Comparison of ENCODE assay signal across 23 cellular contexts in the genomic region with DNA sequence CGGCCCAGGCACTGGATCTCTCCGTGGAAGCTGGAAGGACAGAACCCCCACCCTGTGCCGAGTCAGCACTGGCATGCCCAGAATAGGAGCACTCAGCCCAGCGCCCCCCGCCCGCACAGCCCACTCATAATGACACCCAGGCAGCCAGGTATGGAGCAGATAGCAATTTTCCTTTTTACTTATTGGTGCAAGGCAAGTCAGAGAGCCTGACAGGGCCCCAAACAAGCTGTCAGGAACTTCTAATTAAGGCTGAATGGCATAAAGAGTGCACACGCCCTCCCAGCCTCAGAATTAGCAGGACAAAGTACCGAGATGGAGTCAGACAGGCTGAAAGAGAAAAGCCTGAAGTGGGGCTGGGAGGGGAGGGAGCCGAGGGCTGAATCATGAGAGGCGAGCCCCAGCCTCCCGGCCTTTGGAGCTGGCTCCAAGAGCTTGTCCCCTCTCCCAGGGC.
DNase-seq lines count a peak whose midpoint lies in the region; FAIRE-seq and TF ChIP-seq lines count a peak whose summit lies in the region.
"Had no signal": no experiment of that assay in that cellular context is flagged by ENCODE, and none has a peak within 500 bp of the region (broad histone marks: within the 10 kb centered on the region; RNA-seq: fewer than 3 reads in every experiment).

No MANE protein-coding gene starts in this region.

- H3K27ac Mint-ChIP-seq in Caco-2 (ENCODE audit: unreplicated experiment) (peak overlapping the region; percentile 96), brain (peak overlapping the region; percentile 32 to 86 (median 67))
- H3K27ac Mint-ChIP-seq: activated CD8-positive, alpha-beta T cell treated with anti-CD3 and anti-CD28 coated beads, Interleukin-2, amount 10 ng/mL, durations not matched to agents 7 days and 5 days; activated T-cell treated with anti-CD3 and anti-CD28 coated beads, Interleukin-2, amount 50 U/mL, for 24 hours; CD4-positive, CD25-positive, alpha-beta regulatory T cell; memory B cell; naive thymus-derived CD8-positive, alpha-beta T cell had no signal

- H3K9me2 ChIP-seq in neural cell (ENCODE audit: insufficient read depth, low read length), result no peaks in the 10 kb centered on the region
- H3K9me2 ChIP-seq: SK-N-SH had no signal

- H3K79me2 ChIP-seq in neural cell (replicated peaks; ENCODE audit: insufficient read depth, low read length), result no peaks in the 10 kb centered on the region

- H3K4me1 Mint-ChIP-seq in Caco-2 (ENCODE audit: low read depth, unreplicated experiment) (peaks cover 45% of the 10 kb centered on the region), brain (peaks cover 100% of the 10 kb centered on the region)
- H3K4me1 Mint-ChIP-seq: CD4-positive, CD25-positive, alpha-beta regulatory T cell; memory B cell; naive thymus-derived CD8-positive, alpha-beta T cell had no signal

- no peak for TF ChIP-seq RAD21 in neural cell (conservative IDR thresholded peaks at IDR 0.05)

- TF ChIP-seq EP300 in neural cell (conservative IDR thresholded peaks at IDR 0.05; ENCODE audit: poor library complexity, severe bottlenecking), result no peak

- DNase-seq in Caco-2 (no peak), NCI-H1417 (lab: John Stamatoyannopoulos, UW) (peak; percentile 63 to 94 (median 78)), mucosa of gallbladder (ENCODE audit: low spot score) (no peak), urothelium cell line (ENCODE audit: low spot score) (no peak), SKM-1 treated with dmso at 0.1 percent for 144 hours (lab: John Stamatoyannopoulos, UW; ENCODE audit: unreplicated experiment) (no peak), ACHN (no peak)
- DNase-seq: activated CD8-positive, alpha-beta T cell treated with anti-CD3 and anti-CD28 coated beads, Interleukin-2, amount 10 ng/mL, durations not matched to agents 7 days and 5 days; activated naive CD4-positive, alpha-beta T cell treated with anti-CD3 and anti-CD28 coated beads, Interleukin-2, amount 50 U/mL, for 16 hours; activated T-cell treated with anti-CD3 and anti-CD28 coated beads, Interleukin-2, amount 50 U/mL, for 24 hours; CD4-positive, CD25-positive, alpha-beta regulatory T cell; kidney; naive thymus-derived CD8-positive, alpha-beta T cell; NCI-H226; NK-92 treated with Interleukin-12 subunit alpha and Interleukin-12 subunit beta, amount 100 ng/mL, for 24 hours; psoas muscle; SK-N-SH had no signal

- H3K4me1 ChIP-seq in Caco-2, result peaks cover 49% of the 10 kb centered on the region
- H3K4me1 ChIP-seq: psoas muscle had no signal

- no peaks in the 10 kb centered on the region for H3K36me3 Mint-ChIP-seq in Caco-2 (ENCODE audit: insufficient read depth, unreplicated experiment)
- H3K36me3 Mint-ChIP-seq in brain, result no peaks in the 10 kb centered on the region
- H3K36me3 Mint-ChIP-seq: CD4-positive, CD25-positive, alpha-beta regulatory T cell; memory B cell; naive thymus-derived CD8-positive, alpha-beta T cell had no signal

- no TSS peak for BruUV-seq in Caco-2 (replicated peaks; lab: Mats Ljungman, UMichigan)

- H3K4me3 Mint-ChIP-seq in Caco-2 (ENCODE audit: unreplicated experiment) (no peak overlapping the region), brain (peak overlapping the region in 3 of 5 experiments; percentile 18 to 35 (median 27))
- H3K4me3 Mint-ChIP-seq: activated CD8-positive, alpha-beta T cell treated with anti-CD3 and anti-CD28 coated beads, Interleukin-2, amount 10 ng/mL, durations not matched to agents 7 days and 5 days; activated T-cell treated with anti-CD3 and anti-CD28 coated beads, Interleukin-2, amount 50 U/mL, for 24 hours; CD4-positive, CD25-positive, alpha-beta regulatory T cell; memory B cell; naive thymus-derived CD8-positive, alpha-beta T cell had no signal

- no peaks in the 10 kb centered on the region for H3F3A ChIP-seq in neural cell (ENCODE audit: insufficient read depth, low read length, poor library complexity, severe bottlenecking)

- no peaks in the 10 kb centered on the region for H3K27me3 Mint-ChIP-seq in Caco-2 (ENCODE audit: insufficient read depth, unreplicated experiment)
- H3K27me3 Mint-ChIP-seq in brain, result peaks cover 4% of the 10 kb centered on the region

- H3K36me3 ChIP-seq in Caco-2 (ENCODE audit: control insufficient read depth, insufficient read depth, low read length) (no peaks in the 10 kb centered on the region), neural cell (ENCODE audit: insufficient read depth, low read length) (no peaks in the 10 kb centered on the region)

- no peak overlapping the region for H3K9ac ChIP-seq in neural cell (ENCODE audit: low read length)
- H3K9ac ChIP-seq: SK-N-SH had no signal

- TF ChIP-seq CTCF in Caco-2 (IDR thresholded peaks at IDR 0.05; ENCODE audit: insufficient read depth in 1 of 2, low read depth in 1 of 2, low read length in 1 of 2, severe bottlenecking in 1 of 2, unreplicated experiment in 1 of 2), result no peak
- TF ChIP-seq CTCF in brain (conservative IDR thresholded peaks at IDR 0.05), result no peak
- no peak for TF ChIP-seq CTCF in neural cell (IDR thresholded peaks at IDR 0.05; ENCODE audit: poor library complexity, severe bottlenecking)

- intact Hi-C loops in Caco-2 (cut with micrococcal nuclease; ENCODE audit: unreplicated experiment), result no loop called here

- no peaks in the 10 kb centered on the region for H3K9me3 ChIP-seq in Caco-2
- no peaks in the 10 kb centered on the region for H3K9me3 ChIP-seq in neural cell (ENCODE audit: low read length)
- H3K9me3 ChIP-seq: psoas muscle, SK-N-SH had no signal

- POLR2A ChIA-PET in Caco-2 (lab: Charles Lee), result interaction anchor here (0.6 kb wide), 1 partner anchor 366 kb away, joined by 3 read pairs; no protein-coding TSS in a partner anchor

- H3K27ac ChIP-seq in neural cell (ENCODE audit: low read length), result no peak overlapping the region
- H3K27ac ChIP-seq: coronary artery, psoas muscle had no signal

- in situ Hi-C loops in ACHN (cut with HindIII; ENCODE audit: low pct_ligation_motif_present, low pct_unique_long_range_greater_than_20kb, low sequenced_read_pairs), result no loop called here

- no peaks in the 10 kb centered on the region for H3K9me3 Mint-ChIP-seq in Caco-2 (ENCODE audit: unreplicated experiment)
- H3K9me3 Mint-ChIP-seq in brain, result peaks cover 0 to 6% (median 0%) of the 10 kb centered on the region in 5 experiments
- H3K9me3 Mint-ChIP-seq: activated T-cell treated with anti-CD3 and anti-CD28 coated beads, Interleukin-2, amount 50 U/mL, for 24 hours; memory B cell; naive thymus-derived CD8-positive, alpha-beta T cell had no signal

- peak overlapping the region; percentile 17 for H3K4me2 ChIP-seq in neural cell (ENCODE audit: low read length)
- H3K4me2 ChIP-seq: SK-N-SH had no signal

- no peak overlapping the region for H2AFZ ChIP-seq in neural cell (ENCODE audit: low read depth, low read length)

- FAIRE-seq in urothelium cell line (lab: Jason Lieb, UNC), result no peak
- FAIRE-seq: astrocyte, K562, kidney, RCC 7860 had no signal

- H4K20me1 ChIP-seq in neural cell (ENCODE audit: insufficient read depth), result no peaks in the 10 kb centered on the region

- no peak overlapping the region for H3K4me3 ChIP-seq in Caco-2 (ENCODE audit: low read depth, low read length)
- peak overlapping the region; percentile 36 for H3K4me3 ChIP-seq in neural cell (ENCODE audit: low read length)
- H3K4me3 ChIP-seq: coronary artery, K562, psoas muscle had no signal

- CTCF ChIA-PET in Caco-2 (lab: Charles Lee), result no interaction called here

- H3K27me3 ChIP-seq in Caco-2 (replicated peaks; ENCODE audit: control insufficient read depth, insufficient read depth, low read length) (no peaks in the 10 kb centered on the region), neural cell (ENCODE audit: insufficient read depth, low read depth, low read length) (no peaks in the 10 kb centered on the region)

TF ChIP-seq in neural cell, 6 proteins besides CTCF, POLR2A, EP300 and RAD21:
- TF ChIP-seq, protein P1, sequence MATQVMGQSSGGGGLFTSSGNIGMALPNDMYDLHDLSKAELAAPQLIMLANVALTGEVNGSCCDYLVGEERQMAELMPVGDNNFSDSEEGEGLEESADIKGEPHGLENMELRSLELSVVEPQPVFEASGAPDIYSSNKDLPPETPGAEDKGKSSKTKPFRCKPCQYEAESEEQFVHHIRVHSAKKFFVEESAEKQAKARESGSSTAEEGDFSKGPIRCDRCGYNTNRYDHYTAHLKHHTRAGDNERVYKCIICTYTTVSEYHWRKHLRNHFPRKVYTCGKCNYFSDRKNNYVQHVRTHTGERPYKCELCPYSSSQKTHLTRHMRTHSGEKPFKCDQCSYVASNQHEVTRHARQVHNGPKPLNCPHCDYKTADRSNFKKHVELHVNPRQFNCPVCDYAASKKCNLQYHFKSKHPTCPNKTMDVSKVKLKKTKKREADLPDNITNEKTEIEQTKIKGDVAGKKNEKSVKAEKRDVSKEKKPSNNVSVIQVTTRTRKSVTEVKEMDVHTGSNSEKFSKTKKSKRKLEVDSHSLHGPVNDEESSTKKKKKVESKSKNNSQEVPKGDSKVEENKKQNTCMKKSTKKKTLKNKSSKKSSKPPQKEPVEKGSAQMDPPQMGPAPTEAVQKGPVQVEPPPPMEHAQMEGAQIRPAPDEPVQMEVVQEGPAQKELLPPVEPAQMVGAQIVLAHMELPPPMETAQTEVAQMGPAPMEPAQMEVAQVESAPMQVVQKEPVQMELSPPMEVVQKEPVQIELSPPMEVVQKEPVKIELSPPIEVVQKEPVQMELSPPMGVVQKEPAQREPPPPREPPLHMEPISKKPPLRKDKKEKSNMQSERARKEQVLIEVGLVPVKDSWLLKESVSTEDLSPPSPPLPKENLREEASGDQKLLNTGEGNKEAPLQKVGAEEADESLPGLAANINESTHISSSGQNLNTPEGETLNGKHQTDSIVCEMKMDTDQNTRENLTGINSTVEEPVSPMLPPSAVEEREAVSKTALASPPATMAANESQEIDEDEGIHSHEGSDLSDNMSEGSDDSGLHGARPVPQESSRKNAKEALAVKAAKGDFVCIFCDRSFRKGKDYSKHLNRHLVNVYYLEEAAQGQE (IDR thresholded peaks at IDR 0.05; ENCODE audit: borderline replicate concordance), result peak; percentile 31
- peak; percentile 18 for TF ChIP-seq SMC3 (conservative IDR thresholded peaks at IDR 0.05; ENCODE audit: poor library complexity)
- TF ChIP-seq POLR2AphosphoS5 (IDR thresholded peaks at IDR 0.05), result peak; percentile 84
- TF ChIP-seq EZH2 (IDR thresholded peaks at IDR 0.05; ENCODE audit: borderline replicate concordance, insufficient read depth, low read length, poor library complexity, severe bottlenecking), result no peak
- TF ChIP-seq TAF1 (IDR thresholded peaks at IDR 0.05; ENCODE audit: low read depth), result no peak
- TF ChIP-seq MXI1 (conservative IDR thresholded peaks at IDR 0.05; ENCODE audit: poor library complexity, severe bottlenecking), result no peak

Comparison
In these comparisons a context has a peak if more than half of its experiments do, and no peak if none do; other contexts are left out.
1. DNase-seq: peak in NCI-H1417 (3 of 3); none in Caco-2 (0 of 2), mucosa of gallbladder (single experiment), urothelium cell line (single experiment), SKM-1 treated with dmso at 0.1 percent for 144 hours (single experiment) and ACHN (single experiment).